24 cellular contexts compared by ENCODE assay signal in the genomic region with DNA sequence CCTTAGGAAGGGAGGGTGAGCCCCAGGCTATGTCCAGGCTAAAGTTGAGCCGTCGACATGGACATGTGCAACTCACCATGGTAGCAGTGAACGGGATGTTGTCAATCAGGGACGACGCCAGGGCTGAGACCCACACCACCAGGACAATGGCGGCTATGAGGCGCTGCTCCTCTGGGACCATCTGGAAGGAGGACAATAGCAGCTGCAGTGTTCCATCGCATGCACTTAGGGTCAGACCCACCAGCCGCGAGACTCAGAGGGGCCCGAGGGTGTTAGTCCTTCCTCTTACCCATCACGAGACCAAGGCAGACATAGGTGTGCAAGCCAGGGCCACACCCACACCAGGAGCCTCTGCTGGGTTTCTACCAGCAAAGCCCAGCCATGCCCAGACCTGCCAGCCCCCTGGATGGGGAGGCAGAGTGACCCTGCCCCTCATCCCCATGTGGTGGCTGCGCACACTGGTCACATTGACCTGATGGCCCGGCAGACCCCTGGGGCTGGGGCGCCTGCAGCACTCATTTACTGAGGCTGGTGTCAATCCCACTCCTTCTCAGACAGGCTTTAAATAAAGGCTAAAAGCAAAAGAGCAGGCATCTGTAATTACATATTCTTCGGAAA.
"Had no signal": no experiment of that assay in that cellular context is flagged by ENCODE, and none has a peak within 500 bp of the region (broad histone marks: within the 10 kb centered on the region; RNA-seq: fewer than 3 reads in every experiment).

No MANE protein-coding gene starts in this region.

- DNase-seq: activated CD4-positive, alpha-beta T cell treated with anti-CD3 and anti-CD28 coated beads, Interleukin-2, amount 50 U/mL, for 48 hours; activated CD8-positive, alpha-beta memory T cell treated with anti-CD3 and anti-CD28 coated beads for 24 hours; activated effector memory CD4-positive, alpha-beta T cell treated with anti-CD3 and anti-CD28 coated beads, Interleukin-2, amount 50 U/mL, for 16 hours; activated naive CD4-positive, alpha-beta T cell treated with anti-CD3 and anti-CD28 coated beads for 36 hours; activated naive CD8-positive, alpha-beta T cell treated with anti-CD3 and anti-CD28 coated beads for 36 hours; adrenal gland; aorta; body of pancreas; effector memory CD8-positive, alpha-beta T cell; foreskin fibroblast; kidney glomerular epithelial cell; lower lobe of right lung; mesenchymal stem cell; psoas muscle; spleen; stimulated activated naive CD4-positive, alpha-beta T cell treated with Interleukin-2 at 50 U/mL for 16 hours; T-helper 2 cell had no signal

- H3K4me3 ChIP-seq: adrenal gland, body of pancreas, lower lobe of right lung, psoas muscle, right atrium auricular region, spleen, tibial nerve had no signal

- H3K27ac ChIP-seq: adrenal gland, body of pancreas, lower lobe of right lung, parathyroid adenoma, psoas muscle, right atrium auricular region, spleen, tibial nerve had no signal

- H2AFZ ChIP-seq: parathyroid adenoma had no signal

- H3K9me3 Mint-ChIP-seq: activated naive CD4-positive, alpha-beta T cell treated with anti-CD3 and anti-CD28 coated beads for 36 hours; activated naive CD8-positive, alpha-beta T cell treated with anti-CD3 and anti-CD28 coated beads for 36 hours; activated T-helper 1 cell treated with anti-CD3 and anti-CD28 coated beads, Interleukin-12 subunit alpha, Interleukin-12 subunit beta, Interleukin-2, Interleukin-4 antibody, amounts not matched to agents 30 ng/mL and 10 ng/mL and 1 ng/mL, durations not matched to agents 14 hours and 24 hours and 36 hours; nephron; WTC11 had no signal

- H3K36me3 ChIP-seq: adrenal gland, lower lobe of right lung, right atrium auricular region, spleen, tibial nerve had no signal

- H3K27me3 ChIP-seq: adrenal gland, body of pancreas, right atrium auricular region, spleen, tibial nerve had no signal

- H3K4me1 Mint-ChIP-seq: activated naive CD8-positive, alpha-beta T cell treated with anti-CD3 and anti-CD28 coated beads for 36 hours; nephron had no signal

- H3K4me1 ChIP-seq: adrenal gland, body of pancreas, lower lobe of right lung, parathyroid adenoma, psoas muscle, right atrium auricular region, spleen had no signal

- H3K4me3 Mint-ChIP-seq: activated naive CD4-positive, alpha-beta T cell treated with anti-CD3 and anti-CD28 coated beads for 36 hours; activated naive CD8-positive, alpha-beta T cell treated with anti-CD3 and anti-CD28 coated beads for 36 hours; activated T-helper 1 cell treated with anti-CD3 and anti-CD28 coated beads, Interleukin-12 subunit alpha, Interleukin-12 subunit beta, Interleukin-2, Interleukin-4 antibody, amounts not matched to agents 30 ng/mL and 10 ng/mL and 1 ng/mL, durations not matched to agents 14 hours and 24 hours and 36 hours; effector memory CD8-positive, alpha-beta T cell; nephron; WTC11 had no signal

- H3K9ac ChIP-seq: parathyroid adenoma had no signal

- H3K27ac Mint-ChIP-seq: activated naive CD4-positive, alpha-beta T cell treated with anti-CD3 and anti-CD28 coated beads for 36 hours; activated naive CD8-positive, alpha-beta T cell treated with anti-CD3 and anti-CD28 coated beads for 36 hours; activated T-helper 1 cell treated with anti-CD3 and anti-CD28 coated beads, Interleukin-12 subunit alpha, Interleukin-12 subunit beta, Interleukin-2, Interleukin-4 antibody, amounts not matched to agents 30 ng/mL and 10 ng/mL and 1 ng/mL, durations not matched to agents 14 hours and 24 hours and 36 hours; effector memory CD8-positive, alpha-beta T cell; nephron; WTC11 had no signal

- H3K36me3 Mint-ChIP-seq: activated naive CD8-positive, alpha-beta T cell treated with anti-CD3 and anti-CD28 coated beads for 36 hours; WTC11 had no signal

- H3K27me3 Mint-ChIP-seq: effector memory CD8-positive, alpha-beta T cell had no signal

- ATAC-seq: body of pancreas; effector memory CD8-positive, alpha-beta T cell; left lobe of liver; lower lobe of right lung; psoas muscle; WTC11 had no signal

- H3K9me3 ChIP-seq: adrenal gland, body of pancreas, lower lobe of right lung, psoas muscle, right atrium auricular region, spleen, tibial nerve had no signal
